Comparison of ENCODE assay signal across 9 cellular contexts in genomic region chr22:20160041-20160440, GRCh38. TPM values are rescaled to one million over a fixed set of nuclear protein-coding genes. Genes with fewer than 3 reads are reported as not detected.
"Had no signal": no experiment of that assay in that cellular context is flagged by ENCODE, and none has a peak within 500 bp of the region (broad histone marks: within the 10 kb centered on the region; RNA-seq: fewer than 3 reads in every experiment).

No MANE protein-coding gene starts in this region.

- H3K4me3 ChIP-seq: GM23338 had no signal

- H2AFZ ChIP-seq: GM23338 had no signal

- H3K9me3 Mint-ChIP-seq: HFFc6, IgD-negative memory B cell had no signal

- DNase-seq: H9, HCEC 1CT, HFFc6, KG1 had no signal

- H3K4me2 ChIP-seq: GM23338 had no signal

- FAIRE-seq: H1, H54, HepG2 had no signal

- H3K4me3 Mint-ChIP-seq: GM23338, H9, HFFc6, IgD-negative memory B cell had no signal

- ATAC-seq: HepG2 had no signal

- H3K36me3 Mint-ChIP-seq: IgD-negative memory B cell had no signal

- H3K27ac Mint-ChIP-seq: GM23338, HFFc6, IgD-negative memory B cell had no signal

RNA-seq across cellular contexts. Expression of gene CCDC188, which starts 9.2 kb away (rescaled TPM):
- total RNA-seq: GM23338, H1, H9, HepG2 had no signal
- polyA plus RNA-seq: GM23338, H1, HepG2, IgD-negative memory B cell had no signal
